9 cellular contexts compared by ENCODE assay signal in genomic region chr11:66981976-66982578, GRCh38. TPM values are rescaled to one million over a fixed set of nuclear protein-coding genes. Genes with fewer than 3 reads are reported as not detected.
DNase-seq lines count a peak whose midpoint lies in the region; ATAC-seq and TF ChIP-seq lines count a peak whose summit lies in the region.
"Had no signal": no experiment of that assay in that cellular context is flagged by ENCODE, and none has a peak within 500 bp of the region (broad histone marks: within the 10 kb centered on the region; RNA-seq: fewer than 3 reads in every experiment).

No MANE protein-coding gene starts in this region.

- H3K4me1 Mint-ChIP-seq in neural progenitor cell = peaks cover 2% of the 10 kb centered on the region

- intact Hi-C loops in PC-9 (cut with micrococcal nuclease; ENCODE audit: unreplicated experiment) = loop anchor here (1.0 kb wide), 1 partner anchor 49 kb away; no protein-coding TSS in a partner anchor

- no peak overlapping the region for H4K91ac ChIP-seq in neuronal stem cell (ENCODE audit: low read depth, low read length, poor library complexity)

- H3K9me3 ChIP-seq in PC-9 (ENCODE audit: insufficient read depth, low read depth) = peaks cover 3% of the 10 kb centered on the region; the same call in 1 of the 2 replicates
- no peaks in the 10 kb centered on the region for H3K9me3 ChIP-seq in neural progenitor cell (ENCODE audit: low read depth)
- H3K9me3 ChIP-seq in neuronal stem cell (replicated peaks in 1 of 2; ENCODE audit: control insufficient read depth in 2 of 2, insufficient read depth in 1 of 2, low read depth in 1 of 2, low read length in 2 of 2) = no peaks in the 10 kb centered on the region

- no peak overlapping the region for H4K8ac ChIP-seq in neuronal stem cell (ENCODE audit: low read depth, low read length)

- no peak overlapping the region for H2BK120ac ChIP-seq in neuronal stem cell (ENCODE audit: low read depth, low read length)

- H3K4me3 Mint-ChIP-seq in neural progenitor cell = peak overlapping the region; percentile 30

- BruUV-seq in PC-9 (replicated peaks; lab: Mats Ljungman, UMichigan) = no TSS peak

- peaks cover 31% of the 10 kb centered on the region for H3K4me1 ChIP-seq in PC-9 (replicated peaks; ENCODE audit: insufficient read depth)
- H3K4me1 ChIP-seq in neural progenitor cell = no peaks in the 10 kb centered on the region
- H3K4me1 ChIP-seq in neuronal stem cell (ENCODE audit: control insufficient read depth in 2 of 2, insufficient read depth in 1 of 2, low read depth in 1 of 2, low read length in 2 of 2) = peaks cover under 1% of the 10 kb centered on the region in 2 donors

- no peak overlapping the region for H2BK5ac ChIP-seq in neuronal stem cell (ENCODE audit: low read length)

- peak overlapping the region; percentile 22 for H3K4me2 ChIP-seq in PC-9
- no peak overlapping the region for H3K4me2 ChIP-seq in neural progenitor cell
- no peak overlapping the region for H3K4me2 ChIP-seq in neuronal stem cell (ENCODE audit: insufficient read depth, low read length, poor library complexity, severe bottlenecking)

- no peaks in the 10 kb centered on the region for H3K79me2 ChIP-seq in PC-9 (ENCODE audit: low read depth)
- no peaks in the 10 kb centered on the region for H3K79me2 ChIP-seq in neural progenitor cell (ENCODE audit: low read depth)

- no peak overlapping the region for H3K9ac ChIP-seq in neural progenitor cell
- H3K9ac ChIP-seq in neuronal stem cell (ENCODE audit: low read depth, low read length, poor library complexity) = no peak overlapping the region

- no peak for TF ChIP-seq CTCF in PC-9 (conservative IDR thresholded peaks at IDR 0.05)
- TF ChIP-seq CTCF in neural progenitor cell (IDR thresholded peaks at IDR 0.05) = no peak

- H3K9me2 ChIP-seq in PC-9 (ENCODE audit: insufficient read depth) = no peaks in the 10 kb centered on the region

- H2AK5ac ChIP-seq in neuronal stem cell (ENCODE audit: low read depth, low read length) = no peak overlapping the region

- H3K27me3 ChIP-seq in PC-9 (ENCODE audit: insufficient read depth, low read depth) = no peaks in the 10 kb centered on the region
- no peaks in the 10 kb centered on the region for H3K27me3 ChIP-seq in neural progenitor cell
- H3K27me3 ChIP-seq in neuronal stem cell (ENCODE audit: control insufficient read depth in 3 of 3, insufficient read depth in 3 of 3, low read depth in 1 of 3, low read length in 3 of 3) = peaks cover 0 to 8% (median 0%) of the 10 kb centered on the region in 3 experiments

- no peaks in the 10 kb centered on the region for H3K36me3 Mint-ChIP-seq in neural progenitor cell

- H3K4me3 ChIP-seq in PC-9 = no peak overlapping the region
- H3K4me3 ChIP-seq in neural progenitor cell = no peak overlapping the region
- no peak overlapping the region for H3K4me3 ChIP-seq in neuronal stem cell (ENCODE audit: low read length in 2 of 2)

- CTCF ChIA-PET in PC-9 (lab: Charles Lee) = no interaction called here

- no peaks in the 10 kb centered on the region for H3K36me3 ChIP-seq in PC-9 (ENCODE audit: low read depth)
- H3K36me3 ChIP-seq in neural progenitor cell = no peaks in the 10 kb centered on the region
- no peaks in the 10 kb centered on the region for H3K36me3 ChIP-seq in neuronal stem cell (replicated peaks in 1 of 2; ENCODE audit: control insufficient read depth in 2 of 2, insufficient read depth in 2 of 2, low read length in 2 of 2)

- DNase-seq in DMS 273 treated with DMSO at 0.1 percent for 48 hours (lab: John Stamatoyannopoulos, UW) (peak; percentile 60), Kasumi-1 (lab: John Stamatoyannopoulos, UW) (peak; percentile 84 to 89), PC-9 (peak; percentile 93 to 95), dermis microvascular lymphatic vessel endothelial cell (ENCODE audit: low read depth in 2 of 2) (peak; percentile 37 to 91), neural progenitor cell (ENCODE audit: low spot score) (no peak), neuronal stem cell (ENCODE audit: low spot score) (no peak)
- no peak for DNase-seq in activated T-cell treated with anti-CD3 and anti-CD28 coated beads, Interleukin-2, amount 50 U/mL, for 1 hour

- H3F3A ChIP-seq in PC-9 (ENCODE audit: insufficient read depth, low read depth) (peaks cover 36% of the 10 kb centered on the region), neural progenitor cell (ENCODE audit: low read depth) (no peaks in the 10 kb centered on the region)

- H2BK15ac ChIP-seq in neuronal stem cell (ENCODE audit: low read length) = no peak overlapping the region

- H3K18ac ChIP-seq in neuronal stem cell (ENCODE audit: low read length) = no peak overlapping the region

- peaks cover 11% of the 10 kb centered on the region for H3K27me3 Mint-ChIP-seq in neural progenitor cell (ENCODE audit: insufficient read depth, low read depth)

- WGBS in neuronal stem cell (ENCODE audit: extremely low coverage in 2 of 2, insufficient read length in 2 of 2, insufficient replicate concordance in 1 of 2), 2 donors = no CpG with 5 or more reads among the region's 9 CpGs

- peaks cover 2% of the 10 kb centered on the region for H3K79me1 ChIP-seq in neuronal stem cell (ENCODE audit: low read depth, low read length)

- no peak overlapping the region for H3K14ac ChIP-seq in neuronal stem cell (ENCODE audit: low read length)

- no peaks in the 10 kb centered on the region for H4K20me1 ChIP-seq in PC-9 (ENCODE audit: insufficient read depth)
- H4K20me1 ChIP-seq in neural progenitor cell (ENCODE audit: low read depth) = no peaks in the 10 kb centered on the region

- peaks cover 2% of the 10 kb centered on the region for H3K9me3 Mint-ChIP-seq in neural progenitor cell

- H3K27ac ChIP-seq in PC-9 (peak overlapping the region; percentile 25; the same call in 1 of the 2 replicates), neural progenitor cell (no peak overlapping the region), neuronal stem cell (replicated peaks; ENCODE audit: low read length) (no peak overlapping the region)

- no peak overlapping the region for H2AFZ ChIP-seq in PC-9
- H2AFZ ChIP-seq in neural progenitor cell (replicated peaks) = no peak overlapping the region
- H2AFZ ChIP-seq in neuronal stem cell (ENCODE audit: low read length) = no peak overlapping the region

- no peak overlapping the region for H3K23ac ChIP-seq in neuronal stem cell (ENCODE audit: low read depth, low read length, poor library complexity)

- H3K4ac ChIP-seq in neuronal stem cell (ENCODE audit: low read length) = no peak overlapping the region

- POLR2A ChIA-PET in PC-9 (lab: Charles Lee; ENCODE audit: unreplicated experiment) = interaction anchor here (0.7 kb wide), 1 partner anchor 41 kb away, joined by 7 read pairs; the partner anchor contains the start of gene SYT12

- ATAC-seq in GM21360 (IDR thresholded peaks at IDR 0.05; ENCODE audit: unreplicated experiment) = no peak

- H2BK12ac ChIP-seq in neuronal stem cell (ENCODE audit: low read length) = no peak overlapping the region

- H3K27ac Mint-ChIP-seq in neural progenitor cell = no peak overlapping the region

RNA-seq across cellular contexts. Expression of gene C11orf86, which starts 7.0 kb away (rescaled TPM):
- total RNA-seq in PC-9 (2021) (not detected in 2 replicates), dermis microvascular lymphatic vessel endothelial cell (not detected in 2 replicates), neural progenitor cell (ENCODE audit: low replicate concordance) (not detected in 2 replicates)
- polyA plus RNA-seq in neuronal stem cell (2013, experiment 1 of 2) = not detected
- polyA plus RNA-seq in neuronal stem cell (2013, experiment 2 of 2) = not detected
- total RNA-seq: temporal lobe had no signal

RNA-seq across cellular contexts. Expression of gene PC, which starts 23.9 kb away (rescaled TPM):
- 34.9 and 38.9 TPM in 2 replicates for total RNA-seq in PC-9 (2021)
- total RNA-seq in dermis microvascular lymphatic vessel endothelial cell = 8.9 and 9.1 TPM in 2 replicates
- total RNA-seq in neural progenitor cell (ENCODE audit: low replicate concordance) = 11.4 and 20.4 TPM in 2 replicates
- polyA plus RNA-seq in neuronal stem cell (2013, experiment 1 of 2) = 6.1 TPM
- 5.8 TPM for polyA plus RNA-seq in neuronal stem cell (2013, experiment 2 of 2)

RNA-seq across cellular contexts. Expression of gene SYT12, which starts 40.9 kb away (rescaled TPM):
- 11.1 and 12.3 TPM in 2 replicates for total RNA-seq in PC-9 (2021)
- under 0.01 TPM in 2 replicates for total RNA-seq in dermis microvascular lymphatic vessel endothelial cell
- 0.50 and 0.67 TPM in 2 replicates for total RNA-seq in neural progenitor cell (ENCODE audit: low replicate concordance)
- 0.33 TPM for polyA plus RNA-seq in neuronal stem cell (2013, experiment 1 of 2)
- polyA plus RNA-seq in neuronal stem cell (2013, experiment 2 of 2) = 0.33 TPM

Comparison
In these comparisons a context has a peak if more than half of its experiments do, and no peak if none do; other contexts are left out.
1. DNase-seq: peak in DMS 273 treated with DMSO at 0.1 percent for 48 hours (single experiment), Kasumi-1 (2 of 2), PC-9 (2 of 2) and dermis microvascular lymphatic vessel endothelial cell (2 of 2); none in neural progenitor cell (single experiment), neuronal stem cell (single experiment) and activated T-cell treated with anti-CD3 and anti-CD28 coated beads, Interleukin-2, amount 50 U/mL, for 1 hour (single experiment).